ENCODE assay signal across 18 cellular contexts in genomic region chr12:101078881-101079280, GRCh38.
"Had no signal": no experiment of that assay in that cellular context is flagged by ENCODE, and none has a peak within 500 bp of the region (broad histone marks: within the 10 kb centered on the region; RNA-seq: fewer than 3 reads in every experiment).

No MANE protein-coding gene starts in this region.

- H3K27me3 ChIP-seq: tibial artery had no signal

- H3K4me1 Mint-ChIP-seq: immature natural killer cell; neural crest cell; stimulated activated effector memory CD8-positive, alpha-beta T cell treated with anti-CD3 and anti-CD28 coated beads, Interleukin-12 subunit alpha, Interleukin-12 subunit beta, amount 100 ng/mL, for 72 hours had no signal

- DNase-seq: effector CD8-positive, alpha-beta T cell; glutamatergic neuron; immature natural killer cell; kidney; left cardiac atrium; left ventricle myocardium superior; mucosa of descending colon; naive thymus-derived CD8-positive, alpha-beta T cell; stimulated activated CD4-positive, alpha-beta T cell treated with anti-CD3 and anti-CD28 coated beads, Interleukin-4, amount 100 ng/mL, for 1 hour; stimulated activated CD8-positive, alpha-beta memory T cell treated with anti-CD3 and anti-CD28 coated beads, Interleukin-4, amount 100 ng/mL, for 48 hours; stimulated activated naive CD8-positive, alpha-beta T cell treated with anti-CD3 and anti-CD28 coated beads, Interleukin-15, Interleukin-2, amounts not matched to agents 100 U/mL and 50 U/mL, for 24 hours; tibial artery had no signal

- H3K36me3 ChIP-seq: tibial artery had no signal

- FAIRE-seq: frontal cortex, kidney had no signal

- H3K9me3 Mint-ChIP-seq: neural crest cell had no signal

- ATAC-seq: left cardiac atrium; left ventricle myocardium superior; mucosa of descending colon; naive thymus-derived CD8-positive, alpha-beta T cell; right cardiac atrium; stimulated activated effector memory CD8-positive, alpha-beta T cell treated with anti-CD3 and anti-CD28 coated beads, Interleukin-12 subunit alpha, Interleukin-12 subunit beta, amount 100 ng/mL, for 72 hours; stimulated activated naive CD8-positive, alpha-beta T cell treated with anti-CD3 and anti-CD28 coated beads, Interleukin-15, Interleukin-2, amounts not matched to agents 100 U/mL and 50 U/mL, for 24 hours had no signal

- H3K27ac ChIP-seq: coronary artery had no signal

- H3K36me3 Mint-ChIP-seq: stimulated activated effector memory CD8-positive, alpha-beta T cell treated with anti-CD3 and anti-CD28 coated beads, Interleukin-12 subunit alpha, Interleukin-12 subunit beta, amount 100 ng/mL, for 72 hours had no signal

- H3K4me3 ChIP-seq: coronary artery, lung, mucosa of descending colon, tibial artery had no signal

- H3K27ac Mint-ChIP-seq: immature natural killer cell; naive thymus-derived CD8-positive, alpha-beta T cell; stimulated activated effector memory CD8-positive, alpha-beta T cell treated with anti-CD3 and anti-CD28 coated beads, Interleukin-12 subunit alpha, Interleukin-12 subunit beta, amount 100 ng/mL, for 72 hours had no signal

- H3K9me3 ChIP-seq: mucosa of descending colon had no signal

- H3K4me3 Mint-ChIP-seq: immature natural killer cell; naive thymus-derived CD8-positive, alpha-beta T cell; neural crest cell; stimulated activated effector memory CD8-positive, alpha-beta T cell treated with anti-CD3 and anti-CD28 coated beads, Interleukin-12 subunit alpha, Interleukin-12 subunit beta, amount 100 ng/mL, for 72 hours had no signal
